Comparison of ENCODE assay signal across 8 cellular contexts in the genomic region with DNA sequence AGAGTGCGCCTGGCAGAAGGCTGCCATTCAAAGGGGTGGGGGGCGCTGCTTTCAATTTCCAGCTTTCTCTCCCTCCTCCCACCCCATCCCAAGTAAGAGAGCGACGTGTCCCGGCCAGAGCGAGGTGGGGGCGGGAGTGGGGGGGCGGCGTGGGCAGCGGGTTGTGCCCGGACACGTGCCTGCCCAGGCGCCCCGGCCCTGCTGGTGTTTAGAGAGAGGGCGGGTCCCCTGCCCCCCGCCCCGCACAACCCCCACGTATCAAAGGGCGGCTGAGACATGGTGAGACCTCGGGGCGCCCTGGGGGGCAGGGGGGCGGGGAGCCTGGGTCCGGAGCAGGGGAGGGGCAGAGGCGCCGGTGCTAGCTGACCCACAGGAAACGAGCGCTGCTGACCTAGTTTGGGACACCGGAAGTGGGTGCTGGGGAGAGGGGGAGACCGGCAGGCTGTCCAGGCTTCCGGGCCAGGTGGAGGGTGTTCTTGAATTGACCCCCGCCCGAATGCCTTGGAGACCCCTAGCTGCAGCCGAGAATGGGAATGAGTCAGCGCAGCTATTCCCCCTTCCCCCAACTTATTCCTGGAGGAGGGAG. TPM values are rescaled to one million over a fixed set of nuclear protein-coding genes. Genes with fewer than 3 reads are reported as not detected.
DNase-seq lines count a peak whose midpoint lies in the region; ATAC-seq and TF ChIP-seq lines count a peak whose summit lies in the region.

No MANE protein-coding gene starts in this region.

- H3K27me3 ChIP-seq in Peyer's patch (no peaks in the 10 kb centered on the region), colonic mucosa (no peaks in the 10 kb centered on the region), stomach (no peaks in the 10 kb centered on the region)

- peak overlapping the region; percentile 97 to 100 for H3K9ac ChIP-seq in colonic mucosa (ENCODE audit: low read depth in 2 of 2, low read length in 2 of 2)

- peak overlapping the region; percentile 70 to 91 (median 83) for H3K4me3 ChIP-seq in Peyer's patch
- H3K4me3 ChIP-seq in colonic mucosa: peak overlapping the region; percentile 83
- peak overlapping the region; percentile 78 to 90 (median 85) for H3K4me3 ChIP-seq in stomach

- intact Hi-C loops in activated CD4-positive, alpha-beta T cell treated with anti-CD3 and anti-CD28 coated beads, Interleukin-2, amount 10 ng/mL, durations not matched to agents 24 days and 14 days (cut with micrococcal nuclease): loop anchor here (2.0 to 5.0 kb wide), 4 partner anchors 58 to 188 kb away; partner anchors contain the start of genes EFNA4 and SLC50A1
- intact Hi-C loops in colonic mucosa (cut with DNase I): no loop called here
- intact Hi-C loops in stomach (cut with DNase I; ENCODE audit: low total_unique reads): no loop called here

- peak in 1 of 2 donors; percentile 63 for TF ChIP-seq POLR2A in Peyer's patch (IDR thresholded peaks at IDR 0.05)
- TF ChIP-seq POLR2A in stomach (IDR thresholded peaks at IDR 0.05): no peak

- H3K36me3 ChIP-seq in Peyer's patch (peaks cover 0 to 2% (median 0%) of the 10 kb centered on the region in 3 donors), colonic mucosa (no peaks in the 10 kb centered on the region), stomach (no peaks in the 10 kb centered on the region)

- DNase-seq in activated CD4-positive, alpha-beta T cell treated with anti-CD3 and anti-CD28 coated beads, Interleukin-2, amount 10 ng/mL, durations not matched to agents 24 days and 14 days: peak; percentile 77
- DNase-seq in activated CD4-positive, alpha-beta T cell treated with anti-CD3 and anti-CD28 coated beads for 48 hours: no peak
- peak; percentile 54 to 88 (median 86) for DNase-seq in Peyer's patch
- DNase-seq in colonic mucosa: peak; percentile 81
- DNase-seq in left lobe of liver (ENCODE audit: low spot score): peak; percentile 90
- peak; percentile 76 for DNase-seq in stomach
- DNase-seq in dedifferentiated amniotic fluid mesenchymal stem cell (ENCODE audit: extremely low spot score): no peak

- peak overlapping the region; percentile 99 for H3K4me3 Mint-ChIP-seq in activated CD4-positive, alpha-beta T cell treated with anti-CD3 and anti-CD28 coated beads, Interleukin-2, amount 10 ng/mL, durations not matched to agents 24 days and 14 days

- peaks cover 54% of the 10 kb centered on the region for H3K4me1 Mint-ChIP-seq in activated CD4-positive, alpha-beta T cell treated with anti-CD3 and anti-CD28 coated beads, Interleukin-2, amount 10 ng/mL, durations not matched to agents 24 days and 14 days

- TF ChIP-seq CTCF in Peyer's patch (IDR thresholded peaks at IDR 0.05): peak in 1 of 6 experiments; percentile 3
- no peak for TF ChIP-seq CTCF in colonic mucosa (IDR thresholded peaks at IDR 0.05)
- TF ChIP-seq CTCF in stomach (IDR thresholded peaks at IDR 0.05): no peak

- TF ChIP-seq EP300 in stomach (IDR thresholded peaks at IDR 0.05): no peak

- peak overlapping the region; percentile 96 for H3K27ac Mint-ChIP-seq in activated CD4-positive, alpha-beta T cell treated with anti-CD3 and anti-CD28 coated beads, Interleukin-2, amount 10 ng/mL, durations not matched to agents 24 days and 14 days

- 0 to 2% (median 1%) methylated on average over 13 to 34 of the region's 34 CpGs for WGBS in stomach, 5 donors

- H3K27ac ChIP-seq in Peyer's patch (peak overlapping the region; percentile 94 to 99 (median 96)), colonic mucosa (peak overlapping the region; percentile 94), stomach (peak overlapping the region; percentile 96 to 100 (median 99))

- H3K4me1 ChIP-seq in Peyer's patch (peaks cover 3 to 55% (median 35%) of the 10 kb centered on the region in 4 donors), colonic mucosa (peaks cover 34% of the 10 kb centered on the region), stomach (peaks cover 65 to 70% (median 66%) of the 10 kb centered on the region in 4 donors)

- ATAC-seq in left lobe of liver (peak; percentile 21), GM18909 (IDR thresholded peaks at IDR 0.05; ENCODE audit: poor library complexity, unreplicated experiment) (no peak)

- no peaks in the 10 kb centered on the region for H3K27me3 Mint-ChIP-seq in activated CD4-positive, alpha-beta T cell treated with anti-CD3 and anti-CD28 coated beads, Interleukin-2, amount 10 ng/mL, durations not matched to agents 24 days and 14 days

- H3K9me3 ChIP-seq in Peyer's patch (no peaks in the 10 kb centered on the region), colonic mucosa (no peaks in the 10 kb centered on the region), stomach (no peaks in the 10 kb centered on the region)

- H3K36me3 Mint-ChIP-seq in activated CD4-positive, alpha-beta T cell treated with anti-CD3 and anti-CD28 coated beads, Interleukin-2, amount 10 ng/mL, durations not matched to agents 24 days and 14 days (ENCODE audit: low read depth): peaks cover 23% of the 10 kb centered on the region

- no peaks in the 10 kb centered on the region for H3K9me3 Mint-ChIP-seq in activated CD4-positive, alpha-beta T cell treated with anti-CD3 and anti-CD28 coated beads, Interleukin-2, amount 10 ng/mL, durations not matched to agents 24 days and 14 days

RNA-seq across cellular contexts. Expression of gene ZBTB7B, which starts 1.3 kb away (rescaled TPM):
- 145 and 150 TPM in 2 replicates for total RNA-seq in activated CD4-positive, alpha-beta T cell treated with anti-CD3 and anti-CD28 coated beads, Interleukin-2, amount 10 ng/mL, durations not matched to agents 24 days and 14 days
- total RNA-seq in Peyer's patch: 100 to 1,000 TPM in 3 of 4 donors, 10 to 100 TPM in 1; 35.5 to 412 (median 346) TPM
- 100 to 1,000 TPM; 185 to 205 TPM for total RNA-seq in colonic mucosa
- 89.5 TPM for total RNA-seq in left lobe of liver
- total RNA-seq in stomach: 100 to 1,000 TPM in 1 of 5 donors, 10 to 100 TPM in 4; 32.3 to 134 (median 53.9) TPM
- polyA plus RNA-seq in stomach: 10 to 100 TPM; 29.6 to 39.5 (median 35.6) TPM

RNA-seq across cellular contexts. Expression of gene LENEP, which starts 10.5 kb away (rescaled TPM):
- 0.79 and 1.4 TPM in 2 replicates for total RNA-seq in activated CD4-positive, alpha-beta T cell treated with anti-CD3 and anti-CD28 coated beads, Interleukin-2, amount 10 ng/mL, durations not matched to agents 24 days and 14 days
- total RNA-seq in Peyer's patch (not detected), colonic mucosa (not detected), left lobe of liver (not detected), stomach (10 to 100 TPM in 1 of 5 donors, 1 to 10 TPM in 1, not detected in 3; 1.1 to 11.6 TPM)
- not detected for polyA plus RNA-seq in stomach

RNA-seq across cellular contexts. Expression of gene FLAD1, which starts 20.7 kb away (rescaled TPM):
- total RNA-seq in activated CD4-positive, alpha-beta T cell treated with anti-CD3 and anti-CD28 coated beads, Interleukin-2, amount 10 ng/mL, durations not matched to agents 24 days and 14 days: 69.9 and 71.8 TPM in 2 replicates
- total RNA-seq in Peyer's patch (10 to 100 TPM; 29.7 to 50.3 (median 46.3) TPM), colonic mucosa (10 to 100 TPM; 28.2 to 46.1 TPM), left lobe of liver (21.9 TPM), stomach (10 to 100 TPM; 14.1 to 76.5 (median 54.8) TPM)
- 10 to 100 TPM; 31.4 to 43.8 (median 40.4) TPM for polyA plus RNA-seq in stomach

RNA-seq across cellular contexts. Expression of gene CKS1B, which starts 29.4 kb away (rescaled TPM):
- 179 and 181 TPM in 2 replicates for total RNA-seq in activated CD4-positive, alpha-beta T cell treated with anti-CD3 and anti-CD28 coated beads, Interleukin-2, amount 10 ng/mL, durations not matched to agents 24 days and 14 days
- total RNA-seq in Peyer's patch (10 to 100 TPM; 20.3 to 39.1 (median 26.5) TPM), colonic mucosa (10 to 100 TPM; 49.5 to 76.5 TPM), left lobe of liver (14.2 TPM), stomach (10 to 100 TPM in 2 of 5 donors, 1 to 10 TPM in 3; 4.7 to 36.1 (median 5.2) TPM)
- polyA plus RNA-seq in stomach: 10 to 100 TPM; 40.9 to 73.3 (median 63.9) TPM

RNA-seq across cellular contexts. Expression of gene DCST2, which starts 29.7 kb away (rescaled TPM):
- 0.16 TPM in 1 of 2 replicates, not detected in the other for total RNA-seq in activated CD4-positive, alpha-beta T cell treated with anti-CD3 and anti-CD28 coated beads, Interleukin-2, amount 10 ng/mL, durations not matched to agents 24 days and 14 days
- 10 to 100 TPM in 1 of 4 donors, 1 to 10 TPM in 3; 1.7 to 12.5 (median 5.3) TPM for total RNA-seq in Peyer's patch
- total RNA-seq in colonic mucosa: 1 to 10 TPM; 1.7 to 1.9 TPM
- 1.4 TPM for total RNA-seq in left lobe of liver
- 100 to 1,000 TPM in 1 of 5 donors, not detected in 4; 158 TPM for total RNA-seq in stomach
- 1 to 10 TPM; 1.6 to 6.6 (median 6.1) TPM for polyA plus RNA-seq in stomach

Comparison
In these comparisons a context has a peak if more than half of its experiments do, and no peak if none do; other contexts are left out.
1. DNase-seq: peak in activated CD4-positive, alpha-beta T cell treated with anti-CD3 and anti-CD28 coated beads, Interleukin-2, amount 10 ng/mL, durations not matched to agents 24 days and 14 days (single experiment), Peyer's patch (3 of 3), colonic mucosa (single experiment), left lobe of liver (single experiment) and stomach (single experiment); none in activated CD4-positive, alpha-beta T cell treated with anti-CD3 and anti-CD28 coated beads for 48 hours (single experiment) and dedifferentiated amniotic fluid mesenchymal stem cell (single experiment).
2. Peak in every context shown above with its lines, with median percentiles within 50 percentile points of each other: H3K27ac ChIP-seq and H3K4me3 ChIP-seq.